In genomic region chr11:75073459-75074190, GRCh38 we compare ENCODE assay signal across 1 cellular context.
TF ChIP-seq lines count a peak whose summit lies in the region.

No MANE protein-coding gene starts in this region.

TF ChIP-seq in HepG2, 621 proteins besides CTCF, POLR2A, EP300 and RAD21:
- TF ChIP-seq ZBED4 (CRISPR knock-in tag; IDR thresholded peaks at IDR 0.05; ENCODE audit: borderline replicate concordance) (no peak), ZFP62 (CRISPR knock-in tag; IDR thresholded peaks at IDR 0.05) (no peak), ZNF546 (CRISPR knock-in tag; conservative IDR thresholded peaks at IDR 0.05) (no peak), CEBPB (IDR thresholded peaks at IDR 0.05; ENCODE audit: borderline replicate concordance, low read depth, low read length) (peak; percentile 50; the same call in 1 of the 2 replicates), KLF16 (CRISPR knock-in tag; IDR thresholded peaks at IDR 0.05) (no peak), XRCC5 (optimal IDR thresholded peaks at IDR 0.05; ENCODE audit: low read length) (peak; percentile 60), HNRNPL (IDR thresholded peaks at IDR 0.05; ENCODE audit: low read depth, low read length) (no peak), GATA4 (IDR thresholded peaks at IDR 0.05; ENCODE audit: borderline replicate concordance, low read depth) (no peak)
